In the genomic region with DNA sequence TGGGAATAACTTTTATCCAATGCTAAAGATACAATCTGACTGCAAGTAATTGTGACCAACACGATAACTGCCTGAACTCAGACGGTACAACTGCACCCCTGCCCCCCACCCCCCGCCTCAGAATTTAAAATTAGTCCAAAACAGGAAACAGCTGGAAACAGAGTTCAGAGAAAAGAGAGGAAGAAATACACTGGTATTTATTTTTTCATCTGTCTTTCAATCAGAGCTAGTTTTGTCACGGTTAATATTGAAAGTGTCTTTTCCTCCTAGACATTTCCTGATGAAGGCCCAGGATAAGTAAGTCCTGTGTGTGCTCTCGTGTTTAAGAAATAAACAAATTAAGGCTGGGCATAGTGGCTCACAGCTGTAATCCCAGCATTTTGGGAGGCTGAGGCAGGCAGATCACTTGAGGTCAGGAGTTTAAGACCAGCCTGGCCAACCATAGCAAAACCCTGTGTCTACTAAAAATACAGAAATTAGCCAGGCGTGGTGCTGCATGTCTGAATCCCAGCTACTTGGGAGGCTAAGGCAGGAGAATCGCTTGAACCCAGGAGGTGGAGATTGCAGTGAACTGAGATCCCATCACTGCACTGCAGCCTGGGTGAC, we compare ENCODE assay signal across 11 cellular contexts. TPM values are rescaled to one million over a fixed set of nuclear protein-coding genes. Genes with fewer than 3 reads are reported as not detected.
A peak's percentile ranks its signal among the peaks of the same experiment; 100 is the strongest.
DNase-seq lines count a peak whose midpoint lies in the region; ATAC-seq and TF ChIP-seq lines count a peak whose summit lies in the region.
"Had no signal": no experiment of that assay in that cellular context is flagged by ENCODE, and none has a peak within 500 bp of the region (broad histone marks: within the 10 kb centered on the region; RNA-seq: fewer than 3 reads in every experiment).

No MANE protein-coding gene starts in this region.

- peak overlapping the region; percentile 74 for H3K27ac Mint-ChIP-seq in activated naive CD8-positive, alpha-beta T cell treated with anti-CD3 and anti-CD28 coated beads for 36 hours

- no peaks in the 10 kb centered on the region for H3K36me3 ChIP-seq in heart right ventricle
- H3K36me3 ChIP-seq in muscle layer of duodenum (ENCODE audit: control insufficient read depth in 1 of 2, insufficient read depth in 2 of 2, low read length in 2 of 2), result no peaks in the 10 kb centered on the region
- no peaks in the 10 kb centered on the region for H3K36me3 ChIP-seq in uterus
- H3K36me3 ChIP-seq: pancreas had no signal

- peak overlapping the region; percentile 66 for H3K4me3 Mint-ChIP-seq in activated naive CD8-positive, alpha-beta T cell treated with anti-CD3 and anti-CD28 coated beads for 36 hours

- TF ChIP-seq POLR2A in uterus (IDR thresholded peaks at IDR 0.05), result no peak

- H3K9me3 ChIP-seq in heart right ventricle, result no peaks in the 10 kb centered on the region
- no peaks in the 10 kb centered on the region for H3K9me3 ChIP-seq in muscle layer of duodenum (ENCODE audit: control insufficient read depth in 1 of 2, low read length in 2 of 2)
- H3K9me3 ChIP-seq in uterus, result no peaks in the 10 kb centered on the region
- H3K9me3 ChIP-seq: pancreas had no signal

- H3K4me3 ChIP-seq in heart right ventricle (peak overlapping the region in 1 of 10 donors; percentile 3), muscle layer of duodenum (ENCODE audit: low read depth in 1 of 2, low read length in 2 of 2) (no peak overlapping the region), uterus (no peak overlapping the region)
- H3K4me3 ChIP-seq: pancreas had no signal

- H3K27ac ChIP-seq in heart right ventricle (peak overlapping the region in 9 of 10 donors; percentile 76 to 98 (median 91)), muscle layer of duodenum (ENCODE audit: low read length) (peak overlapping the region; percentile 27), uterus (peak overlapping the region; percentile 8 to 19)
- H3K27ac ChIP-seq: foreskin keratinocyte had no signal

- H3K9me3 Mint-ChIP-seq in activated naive CD8-positive, alpha-beta T cell treated with anti-CD3 and anti-CD28 coated beads for 36 hours, result no peaks in the 10 kb centered on the region

- ATAC-seq in heart right ventricle (no peak), Right ventricle myocardium inferior (no peak), GM19395 (IDR thresholded peaks at IDR 0.05; ENCODE audit: unreplicated experiment) (no peak)
- ATAC-seq: foreskin keratinocyte, pancreas had no signal

- intact Hi-C loops in heart right ventricle (cut with DNase I) (no loop called here), Right ventricle myocardium inferior (cut with DNase I) (no loop called here), uterus (cut with DNase I; ENCODE audit: low total_unique reads) (no loop called here)

- DNase-seq in heart right ventricle (no peak), Right ventricle myocardium inferior (ENCODE audit: missing footprints) (no peak), uterus (no peak), A172 (ENCODE audit: low spot score) (no peak), NCI-H524 treated with DMSO at 0.1 percent for 48 hours (lab: John Stamatoyannopoulos, UW) (no peak)
- DNase-seq in activated naive CD8-positive, alpha-beta T cell treated with anti-CD3 and anti-CD28 coated beads for 36 hours, result no peak
- DNase-seq: foreskin keratinocyte, NCI-H1092 had no signal

- TF ChIP-seq CTCF in heart right ventricle (IDR thresholded peaks at IDR 0.05) (no peak), uterus (IDR thresholded peaks at IDR 0.05) (no peak)

- WGBS in heart right ventricle, 2 donors, result 21 to 26% methylated on average over 7 of the region's 7 CpGs

- H3K4me1 ChIP-seq in heart right ventricle, result peaks cover 69 to 100% (median 92%) of the 10 kb centered on the region in 9 donors
- H3K4me1 ChIP-seq in muscle layer of duodenum (ENCODE audit: control insufficient read depth in 1 of 2, insufficient read depth in 2 of 2, low read length in 2 of 2), result peaks cover 43 to 84% of the 10 kb centered on the region in 2 donors
- H3K4me1 ChIP-seq in uterus, result peaks cover 12 to 22% of the 10 kb centered on the region in 2 donors

- H3K27me3 ChIP-seq in heart right ventricle (no peaks in the 10 kb centered on the region), muscle layer of duodenum (ENCODE audit: low read depth, low read length) (no peaks in the 10 kb centered on the region), uterus (no peaks in the 10 kb centered on the region)
- H3K27me3 ChIP-seq: pancreas had no signal

- no peaks in the 10 kb centered on the region for H3K36me3 Mint-ChIP-seq in activated naive CD8-positive, alpha-beta T cell treated with anti-CD3 and anti-CD28 coated beads for 36 hours

- peaks cover 44% of the 10 kb centered on the region for H3K4me1 Mint-ChIP-seq in activated naive CD8-positive, alpha-beta T cell treated with anti-CD3 and anti-CD28 coated beads for 36 hours

- no peaks in the 10 kb centered on the region for H3K27me3 Mint-ChIP-seq in activated naive CD8-positive, alpha-beta T cell treated with anti-CD3 and anti-CD28 coated beads for 36 hours

RNA-seq across cellular contexts. Expression of a gene that starts 21.5 kb away (rescaled TPM):
- total RNA-seq in heart right ventricle, result 100 to 1,000 TPM in 3 of 10 donors, 10 to 100 TPM in 7; 72.5 to 114 (median 87.4) TPM
- polyA plus RNA-seq in heart right ventricle, result 10 to 100 TPM; 29.7 to 62.2 TPM
- total RNA-seq in Right ventricle myocardium inferior, result 135 TPM
- 10 to 100 TPM; 14.3 to 14.5 TPM for total RNA-seq in activated naive CD8-positive, alpha-beta T cell treated with anti-CD3 and anti-CD28 coated beads for 36 hours
- total RNA-seq in uterus, result 10 to 100 TPM; 11.8 to 35.1 (median 23.1) TPM
- total RNA-seq in A172 (2014; rRNA removed; shearing (Covaris generic)), result 0.10 and 0.57 TPM in 2 replicates

RNA-seq across cellular contexts. Expression of a gene that starts 43.9 kb away (rescaled TPM):
- 10 to 100 TPM; 22.5 to 44.6 (median 33.1) TPM for total RNA-seq in heart right ventricle
- 10 to 100 TPM; 15.3 to 48.5 TPM for polyA plus RNA-seq in heart right ventricle
- 26.8 TPM for total RNA-seq in Right ventricle myocardium inferior
- 10 to 100 TPM; 47.9 to 48.8 TPM for total RNA-seq in activated naive CD8-positive, alpha-beta T cell treated with anti-CD3 and anti-CD28 coated beads for 36 hours
- total RNA-seq in uterus, result 10 to 100 TPM; 18.8 to 78.7 (median 57.7) TPM
- total RNA-seq in A172 (2014; rRNA removed; shearing (Covaris generic)), result 169 and 171 TPM in 2 replicates

RNA-seq across cellular contexts. Expression of a gene that starts 45.5 kb away (rescaled TPM):
- under 1 TPM in 8 of 10 donors, not detected in 2; 0.20 to 0.79 (median 0.42) TPM for total RNA-seq in heart right ventricle
- polyA plus RNA-seq in heart right ventricle, result under 1 TPM; 0.16 to 0.37 TPM
- total RNA-seq in Right ventricle myocardium inferior, result 0.14 TPM
- total RNA-seq in activated naive CD8-positive, alpha-beta T cell treated with anti-CD3 and anti-CD28 coated beads for 36 hours, result not detected
- total RNA-seq in uterus, result under 1 TPM in 1 of 4 donors, not detected in 3; 0.18 TPM
- 0.10 TPM in 1 of 2 replicates, not detected in the other for total RNA-seq in A172 (2014; rRNA removed; shearing (Covaris generic))
- total RNA-seq: foreskin keratinocyte had no signal
- polyA plus RNA-seq: foreskin keratinocyte had no signal

Comparison
In these comparisons a context has a peak if more than half of its experiments do, and no peak if none do; other contexts are left out.
1. H3K27ac ChIP-seq: peak in every context shown above with its lines; median percentile 91 in heart right ventricle; 27 in muscle layer of duodenum; 14 in uterus.